In genomic region chr7:42107484-42107883, GRCh38 we compare ENCODE assay signal across 10 cellular contexts.
DNase-seq lines count a peak whose midpoint lies in the region; ATAC-seq and TF ChIP-seq lines count a peak whose summit lies in the region.
"Had no signal": no experiment of that assay in that cellular context is flagged by ENCODE, and none has a peak within 500 bp of the region (broad histone marks: within the 10 kb centered on the region; RNA-seq: fewer than 3 reads in every experiment).

No MANE protein-coding gene starts in this region.

- H3K36me3 ChIP-seq in GM23248 (ENCODE audit: low read depth): no peaks in the 10 kb centered on the region

- H3K27ac Mint-ChIP-seq in osteocyte (ENCODE audit: unreplicated experiment): peak overlapping the region; percentile 29
- H3K27ac Mint-ChIP-seq in stimulated activated naive CD8-positive, alpha-beta T cell treated with anti-CD3 and anti-CD28 coated beads, Interleukin-15, amount 100 ng/mL, for 72 hours: no peak overlapping the region

- WGBS in GM23248 (ENCODE audit: low coverage in 1 of 2, low lambda C conversion rate in 2 of 2, missing lambda C conversion rate in 2 of 2), 2 experiments: 5 to 6% methylated on average over 5 of the region's 5 CpGs

- no peak for ATAC-seq in stimulated activated naive CD8-positive, alpha-beta T cell treated with anti-CD3 and anti-CD28 coated beads, Interleukin-15, amount 100 ng/mL, for 72 hours
- ATAC-seq in HG02970 (IDR thresholded peaks at IDR 0.05; ENCODE audit: low FRiP score, unreplicated experiment): no peak
- no peak for ATAC-seq in activated CD4-positive, CD25-positive, alpha-beta regulatory T cell treated with anti-CD3 and anti-CD28 coated beads, Interleukin-2, amount 50 U/mL, for 24 hours

- peaks cover 39% of the 10 kb centered on the region for H3K4me1 Mint-ChIP-seq in osteocyte (ENCODE audit: unreplicated experiment)
- no peaks in the 10 kb centered on the region for H3K4me1 Mint-ChIP-seq in stimulated activated naive CD8-positive, alpha-beta T cell treated with anti-CD3 and anti-CD28 coated beads, Interleukin-15, amount 100 ng/mL, for 72 hours

- H3F3A ChIP-seq in GM23248 (ENCODE audit: insufficient read depth): peaks cover 13% of the 10 kb centered on the region; the same call in 1 of the 2 replicates

- H3K27me3 Mint-ChIP-seq in osteocyte (ENCODE audit: unreplicated experiment): no peaks in the 10 kb centered on the region
- peaks cover 27% of the 10 kb centered on the region for H3K27me3 Mint-ChIP-seq in stimulated activated naive CD8-positive, alpha-beta T cell treated with anti-CD3 and anti-CD28 coated beads, Interleukin-15, amount 100 ng/mL, for 72 hours

- peak overlapping the region; percentile 44 for H3K4me3 ChIP-seq in GM23248
- H3K4me3 ChIP-seq in foreskin fibroblast (ENCODE audit: low read depth in 1 of 2, low read length in 2 of 2): no peak overlapping the region

- H3K27ac ChIP-seq in GM23248 (no peak overlapping the region), RWPE1 (peak overlapping the region; percentile 54)

- CTCF ChIA-PET in RWPE1 (lab: Yijun Ruan, JAX): no interaction called here

- peaks cover 26% of the 10 kb centered on the region for H3K4me1 ChIP-seq in GM23248 (ENCODE audit: insufficient read depth)

- peak overlapping the region; percentile 62 for H3K4me2 ChIP-seq in GM23248 (ENCODE audit: unreplicated experiment)

- H3K27me3 ChIP-seq in GM23248 (replicated peaks; ENCODE audit: insufficient read depth): no peaks in the 10 kb centered on the region

- peaks cover 22% of the 10 kb centered on the region for H3K36me3 Mint-ChIP-seq in osteocyte (ENCODE audit: unreplicated experiment)

- peak overlapping the region; percentile 18 for H3K4me3 Mint-ChIP-seq in osteocyte (ENCODE audit: unreplicated experiment)
- H3K4me3 Mint-ChIP-seq in stimulated activated naive CD8-positive, alpha-beta T cell treated with anti-CD3 and anti-CD28 coated beads, Interleukin-15, amount 100 ng/mL, for 72 hours: no peak overlapping the region

- H3K9me3 Mint-ChIP-seq in osteocyte (ENCODE audit: unreplicated experiment): no peaks in the 10 kb centered on the region
- no peaks in the 10 kb centered on the region for H3K9me3 Mint-ChIP-seq in stimulated activated naive CD8-positive, alpha-beta T cell treated with anti-CD3 and anti-CD28 coated beads, Interleukin-15, amount 100 ng/mL, for 72 hours

- POLR2A ChIA-PET in RWPE1 (lab: Yijun Ruan, JAX; ENCODE audit: low non-redundant PET): no interaction called here

- H3K9me2 ChIP-seq in GM23248 (ENCODE audit: insufficient read depth): no peaks in the 10 kb centered on the region

- no peaks in the 10 kb centered on the region for H3K9me3 ChIP-seq in GM23248 (ENCODE audit: low read depth)

- TF ChIP-seq CTCF in RWPE1 (conservative IDR thresholded peaks at IDR 0.05; ENCODE audit: low read depth) (no peak), foreskin fibroblast (IDR thresholded peaks at IDR 0.05; ENCODE audit: low read depth, low read length) (no peak), osteocyte (IDR thresholded peaks at IDR 0.05) (no peak)

- H3K9ac ChIP-seq in GM23248: no peak overlapping the region

- H3K79me2 ChIP-seq in GM23248 (ENCODE audit: insufficient read depth): no peaks in the 10 kb centered on the region; the same call in 1 of the 2 replicates

- H4K20me1 ChIP-seq in GM23248 (ENCODE audit: insufficient read depth): no peaks in the 10 kb centered on the region

- H2AFZ ChIP-seq in GM23248: no peak overlapping the region

- DNase-seq in GM23248: peak; percentile 84
- DNase-seq in RWPE1 (ENCODE audit: low spot score): peak; percentile 71
- DNase-seq in foreskin fibroblast: peak; percentile 30 to 62
- no peak for DNase-seq in osteocyte (ENCODE audit: extremely low spot score, unreplicated experiment)
- DNase-seq in stimulated activated naive CD8-positive, alpha-beta T cell treated with anti-CD3 and anti-CD28 coated beads, Interleukin-15, amount 100 ng/mL, for 72 hours: no peak
- no peak for DNase-seq in DMS53 (lab: John Stamatoyannopoulos, UW)
- DNase-seq: caudate nucleus, DMS79 treated with DMSO at 0.1 percent for 48 hours had no signal

- in situ Hi-C loops in GM23248 (cut with MboI): no loop called here

Comparison
In these comparisons a context has a peak if more than half of its experiments do, and no peak if none do; other contexts are left out.
1. DNase-seq: peak in GM23248 (single experiment), RWPE1 (single experiment) and foreskin fibroblast (2 of 2); none in osteocyte (single experiment), stimulated activated naive CD8-positive, alpha-beta T cell treated with anti-CD3 and anti-CD28 coated beads, Interleukin-15, amount 100 ng/mL, for 72 hours (0 of 2) and DMS53 (single experiment).